ENCODE assay signal across 1 cellular context in the genomic region with DNA sequence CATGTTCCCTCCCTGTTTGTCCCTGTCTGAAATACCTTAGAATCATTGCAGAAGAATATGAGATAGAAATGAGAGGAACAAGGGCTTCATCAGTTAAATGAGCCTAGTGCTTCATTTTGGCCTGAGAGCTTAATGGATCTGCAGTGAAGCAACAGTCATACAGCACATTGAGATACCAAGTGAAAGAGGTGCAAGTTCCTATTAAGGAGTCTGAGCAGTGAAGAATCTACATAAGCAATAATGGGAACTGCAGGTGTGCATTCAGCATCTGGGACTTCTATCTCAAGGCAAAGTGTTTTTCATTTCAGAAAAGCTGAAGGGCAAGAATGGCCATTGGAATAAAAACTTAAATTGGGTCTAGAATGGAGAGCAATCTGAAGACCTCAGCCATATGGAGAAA.
TF ChIP-seq lines count a peak whose summit lies in the region.

No MANE protein-coding gene starts in this region.

TF ChIP-seq in SK-N-SH, 30 proteins besides CTCF, POLR2A, EP300 and RAD21 (continued from another document):
- TF ChIP-seq, protein P1, sequence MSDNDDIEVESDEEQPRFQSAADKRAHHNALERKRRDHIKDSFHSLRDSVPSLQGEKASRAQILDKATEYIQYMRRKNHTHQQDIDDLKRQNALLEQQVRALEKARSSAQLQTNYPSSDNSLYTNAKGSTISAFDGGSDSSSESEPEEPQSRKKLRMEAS (IDR thresholded peaks at IDR 0.05; ENCODE audit: low read depth), result no peak
- TF ChIP-seq GABPA (IDR thresholded peaks at IDR 0.05; ENCODE audit: low read depth), result no peak
